In the genomic region with DNA sequence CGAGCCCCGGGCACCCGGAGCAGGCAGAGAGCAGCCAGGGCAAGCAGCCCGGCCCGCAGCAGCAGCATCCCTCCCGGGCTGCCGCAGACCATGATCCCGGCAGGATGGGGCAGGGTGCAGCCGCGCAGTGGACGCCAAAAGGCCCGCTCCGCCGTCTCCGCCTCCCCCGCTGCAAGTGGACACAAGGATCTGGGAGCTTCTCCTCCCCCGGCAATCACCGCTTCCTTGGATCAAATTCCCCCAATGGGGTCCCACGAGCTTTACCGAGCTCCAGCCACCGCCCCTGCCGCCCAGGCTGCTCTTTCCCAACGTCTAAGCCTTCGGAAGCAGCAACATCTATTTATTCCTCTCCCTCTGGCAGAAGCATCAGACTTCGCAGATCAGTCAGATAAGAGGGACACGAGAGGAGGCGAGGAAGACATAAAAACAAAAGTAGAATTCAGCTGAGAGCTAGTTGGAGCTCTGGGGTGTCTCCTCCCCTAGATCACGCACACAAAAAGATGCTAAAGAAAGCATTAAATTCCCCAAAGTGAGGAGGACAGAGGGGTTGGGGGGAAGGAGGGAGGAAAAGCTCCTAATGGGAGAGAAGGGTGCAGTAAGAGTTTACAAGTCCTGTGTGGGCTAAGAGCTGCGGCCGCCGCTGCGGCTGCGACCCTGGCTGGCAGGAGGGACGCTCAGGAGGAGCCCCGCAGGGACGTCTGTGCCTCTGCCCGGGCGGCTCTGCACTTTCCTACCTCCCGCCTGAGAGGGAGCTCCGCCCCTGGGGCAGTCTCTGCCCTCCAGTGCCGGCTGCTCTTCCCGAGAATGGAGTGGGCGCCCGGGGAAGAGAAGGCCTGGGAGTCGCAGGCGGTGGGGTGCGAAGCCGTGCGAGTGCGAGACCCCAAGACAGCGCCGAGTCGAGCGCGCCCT, we compare ENCODE assay signal across 8 cellular contexts. TPM values are rescaled to one million over a fixed set of nuclear protein-coding genes. Genes with fewer than 3 reads are reported as not detected.
A peak's percentile ranks its signal among the peaks of the same experiment; 100 is the strongest.
DNase-seq lines count a peak whose midpoint lies in the region; ATAC-seq and TF ChIP-seq lines count a peak whose summit lies in the region.

A gene with protein sequence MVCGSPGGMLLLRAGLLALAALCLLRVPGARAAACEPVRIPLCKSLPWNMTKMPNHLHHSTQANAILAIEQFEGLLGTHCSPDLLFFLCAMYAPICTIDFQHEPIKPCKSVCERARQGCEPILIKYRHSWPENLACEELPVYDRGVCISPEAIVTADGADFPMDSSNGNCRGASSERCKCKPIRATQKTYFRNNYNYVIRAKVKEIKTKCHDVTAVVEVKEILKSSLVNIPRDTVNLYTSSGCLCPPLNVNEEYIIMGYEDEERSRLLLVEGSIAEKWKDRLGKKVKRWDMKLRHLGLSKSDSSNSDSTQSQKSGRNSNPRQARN (minus strand): TSS at position 177 of the 909 bp plus-strand sequence. CDS start 85 bp downstream, at position 92.

- 5% methylated on average over 20 of the region's 55 CpGs for WGBS in right lobe of liver (ENCODE audit: insufficient coverage, low coverage, low lambda C conversion rate, missing lambda C conversion rate)

- no peak for TF ChIP-seq CTCF in right lobe of liver (IDR thresholded peaks at IDR 0.05)

- peaks cover 72% of the 10 kb centered on the region for H3K27me3 Mint-ChIP-seq in T-helper 1 cell treated with Interleukin-12 subunit alpha and Interleukin-12 subunit beta and Interleukin-4 antibody, amounts not matched to agents 30 μg/mL and 1 μg/mL, for 36 hours (ENCODE audit: low read depth)

- no peaks in the 10 kb centered on the region for H3K36me3 Mint-ChIP-seq in T-helper 1 cell treated with Interleukin-12 subunit alpha and Interleukin-12 subunit beta and Interleukin-4 antibody, amounts not matched to agents 30 μg/mL and 1 μg/mL, for 36 hours (ENCODE audit: low read depth)

- DNase-seq in T-helper 1 cell (no peak), RPMI7951 (ENCODE audit: low read depth) (peak; percentile 71), ecto neural progenitor cell (ENCODE audit: low spot score) (peak; percentile 87), right lobe of liver (peak; percentile 52 to 66 (median 55)), stromal cell of bone marrow (ENCODE audit: low read depth) (peak; percentile 33), NCI-H774 (lab: John Stamatoyannopoulos, UW) (no peak)

- H3K27ac ChIP-seq in right lobe of liver = peak within 1 kb of the TSS in 1 of 3 donors; percentile 29

- H3K4me3 ChIP-seq in right lobe of liver = peak within 1 kb of the TSS; percentile 29 to 43 (median 41)

- H3K4me1 ChIP-seq in right lobe of liver = peaks cover 0 to 14% (median 0%) of the 10 kb centered on the region in 4 donors

- no peak for TF ChIP-seq POLR2A in right lobe of liver (IDR thresholded peaks at IDR 0.05)

- no peaks in the 10 kb centered on the region for H3K27me3 ChIP-seq in right lobe of liver

- H3K36me3 ChIP-seq in right lobe of liver = no peaks in the 10 kb centered on the region

- H3K9me3 Mint-ChIP-seq in T-helper 1 cell treated with Interleukin-12 subunit alpha and Interleukin-12 subunit beta and Interleukin-4 antibody, amounts not matched to agents 30 μg/mL and 1 μg/mL, for 36 hours = no peaks in the 10 kb centered on the region

- intact Hi-C loops in right lobe of liver (cut with DNase I) = no loop called here

- H3K4me1 Mint-ChIP-seq in T-helper 1 cell treated with Interleukin-12 subunit alpha and Interleukin-12 subunit beta and Interleukin-4 antibody, amounts not matched to agents 30 μg/mL and 1 μg/mL, for 36 hours (ENCODE audit: low read depth) = peaks cover 14% of the 10 kb centered on the region

- no peak within 1 kb of the TSS for H3K27ac Mint-ChIP-seq in T-helper 1 cell treated with Interleukin-12 subunit alpha and Interleukin-12 subunit beta and Interleukin-4 antibody, amounts not matched to agents 30 μg/mL and 1 μg/mL, for 36 hours

- peak within 1 kb of the TSS; percentile 72 for H3K4me3 Mint-ChIP-seq in T-helper 1 cell treated with Interleukin-12 subunit alpha and Interleukin-12 subunit beta and Interleukin-4 antibody, amounts not matched to agents 30 μg/mL and 1 μg/mL, for 36 hours

- no peaks in the 10 kb centered on the region for H3K9me3 ChIP-seq in right lobe of liver

- ATAC-seq in right lobe of liver (peak; percentile 88 to 93 (median 91)), HG03196 (IDR thresholded peaks at IDR 0.05; ENCODE audit: unreplicated experiment) (no peak)

RNA-seq across cellular contexts. Expression of the gene that starts here (rescaled TPM):
- 0.98 and 1.6 TPM in 2 replicates for total RNA-seq in RPMI7951 (2014; rRNA removed; shearing (Covaris generic))
- under 1 TPM; 0.14 to 0.93 (median 0.59) TPM for total RNA-seq in right lobe of liver

Comparison
In these comparisons a context has a peak if more than half of its experiments do, and no peak if none do; other contexts are left out.
1. Peak in DNase-seq, ATAC-seq and H3K4me3 ChIP-seq in right lobe of liver; RNA of the gene not detected or under 1 TPM.
2. DNase-seq: peak in RPMI7951 (single experiment), ecto neural progenitor cell (single experiment) and stromal cell of bone marrow (single experiment); none in T-helper 1 cell (0 of 5) and NCI-H774 (single experiment).